9 cellular contexts compared by ENCODE assay signal in genomic region chr2:74587664-74588277, GRCh38. TPM values are rescaled to one million over a fixed set of nuclear protein-coding genes. Genes with fewer than 3 reads are reported as not detected.
DNase-seq lines count a peak whose midpoint lies in the region; ATAC-seq lines count a peak whose summit lies in the region.
"Had no signal": no experiment of that assay in that cellular context is flagged by ENCODE, and none has a peak within 500 bp of the region (broad histone marks: within the 10 kb centered on the region; RNA-seq: fewer than 3 reads in every experiment).

No MANE protein-coding gene starts in this region.

- no peaks in the 10 kb centered on the region for H3K4me1 ChIP-seq in right cardiac atrium (ENCODE audit: control insufficient read depth, insufficient read depth, low read length)

- peak; percentile 92 to 93 for ATAC-seq in right cardiac atrium
- ATAC-seq in sciatic nerve: peak; percentile 91
- no peak for ATAC-seq in GM19467 (IDR thresholded peaks at IDR 0.05; ENCODE audit: unreplicated experiment)

- H3K27ac ChIP-seq in right cardiac atrium (ENCODE audit: low read length): no peak overlapping the region
- H3K27ac ChIP-seq: epithelial cell of prostate had no signal

- H3K9me3 ChIP-seq in right cardiac atrium (ENCODE audit: control insufficient read depth, low read length): no peaks in the 10 kb centered on the region

- peak; percentile 81 for DNase-seq in ELR (ENCODE audit: low read depth)
- DNase-seq in HCEC 1CT: peak; percentile 78
- DNase-seq in NCI-H1436 (lab: John Stamatoyannopoulos, UW): peak; percentile 62
- DNase-seq in T-helper 1 cell: peak in 4 of 5 donors; percentile 33 to 80 (median 36)
- peak in 30 of 56 donors; percentile 4 to 75 (median 22) for DNase-seq in amygdala (lab: John Stamatoyannopoulos, UW)
- DNase-seq in right cardiac atrium: peak; percentile 52 to 81 (median 63)
- peak; percentile 70 for DNase-seq in sciatic nerve (ENCODE audit: low spot score)

- no peak overlapping the region for H3K4me3 ChIP-seq in right cardiac atrium (ENCODE audit: low read length)

- intact Hi-C loops in right cardiac atrium (cut with DNase I): loop anchor here in 2 of 4 donors (2.0 to 10.0 kb wide), 3 partner anchors 53 to 105 kb away; partner anchors contain the start of genes CCDC142 (in 2 of the 2) and TTC31 (in 2 of the 2)
- intact Hi-C loops in sciatic nerve (cut with DNase I): loop anchor here (5.0 kb wide), 1 partner anchor 105 kb away; the partner anchor contains the start of genes CCDC142 and TTC31

- 17% methylated on average over 6 of the region's 6 CpGs for WGBS in right cardiac atrium

- H3K27me3 ChIP-seq in right cardiac atrium (ENCODE audit: control insufficient read depth, insufficient read depth): no peaks in the 10 kb centered on the region

RNA-seq across cellular contexts. Expression of gene DOK1, which starts 33.3 kb away (rescaled TPM):
- total RNA-seq in right cardiac atrium (1 to 10 TPM; 7.1 to 8.6 (median 7.5) TPM), sciatic nerve (17.3 TPM)
- 3.7 TPM for polyA plus RNA-seq in right cardiac atrium

RNA-seq across cellular contexts. Expression of gene LOXL3, which starts 34.0 kb away (rescaled TPM):
- total RNA-seq in right cardiac atrium (1 to 10 TPM; 4.3 to 8.3 (median 6.7) TPM), sciatic nerve (9.2 TPM)
- 2.4 TPM for polyA plus RNA-seq in right cardiac atrium

RNA-seq across cellular contexts. Expression of gene HTRA2, which starts 58.0 kb away (rescaled TPM):
- total RNA-seq in right cardiac atrium: 10 to 100 TPM; 26.3 to 31.2 (median 28.9) TPM
- 27.8 TPM for polyA plus RNA-seq in right cardiac atrium
- 34.5 TPM for total RNA-seq in sciatic nerve

RNA-seq across cellular contexts. Expression of gene AUP1, which starts 58.3 kb away (rescaled TPM):
- total RNA-seq in right cardiac atrium: 10 to 100 TPM; 52.3 to 69.6 (median 63.3) TPM
- 75.3 TPM for polyA plus RNA-seq in right cardiac atrium
- total RNA-seq in sciatic nerve: 75.3 TPM

Comparison
In these comparisons a context has a peak if more than half of its experiments do, and no peak if none do; other contexts are left out.
1. DNase-seq: peak in every context shown above with its lines; median percentile 81 in ELR; 78 in HCEC 1CT; 70 in sciatic nerve; 63 in right cardiac atrium; 62 in NCI-H1436; 36 in T-helper 1 cell; 22 in amygdala.